ENCODE assay signal across 15 cellular contexts in genomic region chr17:46129302-46129701, GRCh38.
"Had no signal": no experiment of that assay in that cellular context is flagged by ENCODE, and none has a peak within 500 bp of the region (broad histone marks: within the 10 kb centered on the region; RNA-seq: fewer than 3 reads in every experiment).

No MANE protein-coding gene starts in this region.

- H3K27me3 Mint-ChIP-seq: activated naive CD4-positive, alpha-beta T cell treated with anti-CD3 and anti-CD28 coated beads, Interleukin-2, amount 10 ng/mL, durations not matched to agents 7 days and 5 days had no signal

- H3K4me3 ChIP-seq: dorsolateral prefrontal cortex, esophagus muscularis mucosa, mucosa of descending colon, skin epidermis had no signal

- H3K9ac ChIP-seq: parathyroid adenoma had no signal

- H3K27ac ChIP-seq: brain microvascular endothelial cell, parathyroid adenoma, skin epidermis had no signal

- ATAC-seq: activated CD4-positive, CD25-positive, alpha-beta regulatory T cell treated with anti-CD3 and anti-CD28 coated beads, Interleukin-2, amount 50 U/mL, for 24 hours; left colon; mucosa of descending colon had no signal

- H3K27ac Mint-ChIP-seq: activated naive CD4-positive, alpha-beta T cell treated with anti-CD3 and anti-CD28 coated beads, Interleukin-2, amount 10 ng/mL, durations not matched to agents 7 days and 5 days; T-helper 2 cell treated with Interferon-gamma antibody and Interleukin-4, amounts not matched to agents 5 μg/mL and 100 μg/mL, for 36 hours had no signal

- H3K9me3 ChIP-seq: esophagus muscularis mucosa, mucosa of descending colon had no signal

- H3K4me3 Mint-ChIP-seq: activated naive CD4-positive, alpha-beta T cell treated with anti-CD3 and anti-CD28 coated beads, Interleukin-2, amount 10 ng/mL, durations not matched to agents 7 days and 5 days; activated T-helper 1 cell treated with anti-CD3 and anti-CD28 coated beads, Interleukin-12 subunit alpha, Interleukin-12 subunit beta, Interleukin-2, Interleukin-4 antibody, amounts not matched to agents 30 ng/mL and 10 ng/mL and 1 ng/mL, durations not matched to agents 14 hours and 24 hours and 36 hours; neural crest cell; T-helper 2 cell treated with Interferon-gamma antibody and Interleukin-4, amounts not matched to agents 5 μg/mL and 100 μg/mL, for 36 hours had no signal

- H3K9me3 Mint-ChIP-seq: activated naive CD4-positive, alpha-beta T cell treated with anti-CD3 and anti-CD28 coated beads, Interleukin-2, amount 10 ng/mL, durations not matched to agents 7 days and 5 days; activated T-helper 1 cell treated with anti-CD3 and anti-CD28 coated beads, Interleukin-12 subunit alpha, Interleukin-12 subunit beta, Interleukin-2, Interleukin-4 antibody, amounts not matched to agents 30 ng/mL and 10 ng/mL and 1 ng/mL, durations not matched to agents 14 hours and 24 hours and 36 hours; neural crest cell; T-helper 2 cell treated with Interferon-gamma antibody and Interleukin-4, amounts not matched to agents 5 μg/mL and 100 μg/mL, for 36 hours had no signal

- H3K27me3 ChIP-seq: brain microvascular endothelial cell, dorsolateral prefrontal cortex, esophagus muscularis mucosa had no signal

- DNase-seq: activated CD4-positive, alpha-beta T cell treated with anti-CD3 and anti-CD28 coated beads, Interleukin-2, amount 50 U/mL, for 4 hours; activated naive CD4-positive, alpha-beta T cell treated with anti-CD3 and anti-CD28 coated beads, Interleukin-2, amount 10 ng/mL, durations not matched to agents 7 days and 5 days; amniotic stem cell; brain microvascular endothelial cell; dorsolateral prefrontal cortex; glutamatergic neuron; left colon; mucosa of descending colon had no signal

- H2AFZ ChIP-seq: parathyroid adenoma had no signal

- H3K36me3 ChIP-seq: brain microvascular endothelial cell, esophagus muscularis mucosa had no signal
